ENCODE assay signal across 27 cellular contexts in the genomic region with DNA sequence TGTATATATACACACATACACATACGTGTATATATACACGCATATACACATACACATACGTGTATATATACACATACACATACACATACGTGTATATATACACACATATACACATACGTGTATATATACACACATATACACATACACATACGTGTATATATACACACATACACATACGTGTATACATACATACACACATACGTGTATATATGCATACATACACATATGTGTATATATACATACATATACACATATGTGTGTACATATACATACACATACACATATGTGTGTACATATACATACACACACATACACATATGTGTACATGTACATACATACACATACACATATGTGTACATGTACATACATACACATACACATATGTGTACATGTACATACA.
"Had no signal": no experiment of that assay in that cellular context is flagged by ENCODE, and none has a peak within 500 bp of the region (broad histone marks: within the 10 kb centered on the region; RNA-seq: fewer than 3 reads in every experiment).

No MANE protein-coding gene starts in this region.

- ATAC-seq: esophagus mucosa; gastrocnemius medialis; left cardiac atrium; left lung; mucosa of descending colon; psoas muscle; right cardiac atrium; stimulated activated naive B cell treated with anti-CD40 and anti-IgM and Interleukin-4, amounts not matched to agents 10 μg/mL and 1 μg/mL and 100 μg/mL, for 72 hours had no signal

- DNase-seq: effector CD8-positive, alpha-beta T cell; foreskin fibroblast; gastrocnemius medialis; head of caudate nucleus; left cardiac atrium; left lung; mesenchymal stem cell; mucosa of descending colon; naive B cell; nephron progenitor cell; nucleus accumbens; psoas muscle; right cardiac atrium; sigmoid colon; spleen; stimulated activated CD4-positive, alpha-beta T cell treated with anti-CD3 and anti-CD28 coated beads, Interleukin-4, amount 100 ng/mL, for 4 hours; stimulated activated naive B cell treated with anti-CD40 and anti-IgM and Interleukin-4, amounts not matched to agents 10 μg/mL and 1 μg/mL and 100 μg/mL, for 72 hours; upper lobe of left lung; uterus had no signal

- H3K36me3 ChIP-seq: gastrocnemius medialis, thoracic aorta, uterus had no signal

- H3K4me1 ChIP-seq: gastrocnemius medialis, left lung, psoas muscle, sigmoid colon, tibial nerve, upper lobe of left lung, uterus had no signal

- H3K27ac Mint-ChIP-seq: dendritic cell treated with granulocyte-macrophage colony-stimulating factor and Interleukin-4, amounts not matched to agents 40 ng/mL and 50 ng/mL, for 4 days; endodermal cell; mesothelial cell of epicardium; nephron progenitor cell; stimulated activated naive CD8-positive, alpha-beta T cell treated with anti-CD3 and anti-CD28 coated beads, Interleukin-15, Interleukin-2, amounts not matched to agents 100 ng/mL and 50 ng/mL, for 24 hours had no signal

- H3K27ac ChIP-seq: epithelial cell of prostate, gastrocnemius medialis, left lung, psoas muscle, sigmoid colon, spleen, thoracic aorta, tibial nerve, upper lobe of left lung, uterus had no signal

- H3K4me3 Mint-ChIP-seq: dendritic cell treated with granulocyte-macrophage colony-stimulating factor and Interleukin-4, amounts not matched to agents 40 ng/mL and 50 ng/mL, for 4 days; endodermal cell; mesothelial cell of epicardium; nephron progenitor cell; stimulated activated naive B cell treated with anti-CD40 and anti-IgM and Interleukin-4, amounts not matched to agents 10 μg/mL and 1 μg/mL and 100 μg/mL, for 72 hours; stimulated activated naive CD8-positive, alpha-beta T cell treated with anti-CD3 and anti-CD28 coated beads, Interleukin-15, Interleukin-2, amounts not matched to agents 100 ng/mL and 50 ng/mL, for 24 hours had no signal

- H3K4me3 ChIP-seq: gastrocnemius medialis, left lung, mucosa of descending colon, psoas muscle, sigmoid colon, spleen, thoracic aorta, tibial nerve, upper lobe of left lung, uterus had no signal

- H3K27me3 Mint-ChIP-seq: dendritic cell treated with granulocyte-macrophage colony-stimulating factor and Interleukin-4, amounts not matched to agents 40 ng/mL and 50 ng/mL, for 4 days; naive B cell; stimulated activated naive B cell treated with anti-CD40 and anti-IgM and Interleukin-4, amounts not matched to agents 10 μg/mL and 1 μg/mL and 100 μg/mL, for 72 hours; stimulated activated naive CD8-positive, alpha-beta T cell treated with anti-CD3 and anti-CD28 coated beads, Interleukin-15, Interleukin-2, amounts not matched to agents 100 ng/mL and 50 ng/mL, for 24 hours had no signal

- H3K9me3 Mint-ChIP-seq: endodermal cell, naive B cell had no signal

- H3K4me1 Mint-ChIP-seq: mesothelial cell of epicardium, nephron progenitor cell had no signal

- H3K9me3 ChIP-seq: left lung, mucosa of descending colon, psoas muscle, thoracic aorta, upper lobe of left lung had no signal
